In genomic region chr17:42797067-42798007, GRCh38 we compare ENCODE assay signal across 8 cellular contexts. TPM values are rescaled to one million over a fixed set of nuclear protein-coding genes. Genes with fewer than 3 reads are reported as not detected.
DNase-seq lines count a peak whose midpoint lies in the region; ATAC-seq and TF ChIP-seq lines count a peak whose summit lies in the region.

No MANE protein-coding gene starts in this region.

- no peaks in the 10 kb centered on the region for H3K79me1 ChIP-seq in neuronal stem cell (ENCODE audit: low read depth, low read length)

- H3K14ac ChIP-seq in neuronal stem cell (ENCODE audit: low read length) = no peak overlapping the region

- H3K4me1 ChIP-seq in Caco-2 (peaks cover 11% of the 10 kb centered on the region), OCI-LY1 (ENCODE audit: insufficient read depth, low read length, severe bottlenecking) (peaks cover 15% of the 10 kb centered on the region), neuronal stem cell (ENCODE audit: control insufficient read depth in 2 of 2, insufficient read depth in 1 of 2, low read depth in 1 of 2, low read length in 2 of 2) (peaks cover 6 to 9% of the 10 kb centered on the region in 2 donors)

- no peaks in the 10 kb centered on the region for H3K27me3 Mint-ChIP-seq in Caco-2 (ENCODE audit: insufficient read depth, unreplicated experiment)

- H3K23ac ChIP-seq in neuronal stem cell (ENCODE audit: low read depth, low read length, poor library complexity) = no peak overlapping the region

- H3K9me3 Mint-ChIP-seq in Caco-2 (ENCODE audit: unreplicated experiment) = no peaks in the 10 kb centered on the region

- 0 out of 2 replicates have a peak, but pooled peaks cover 1% of the 10 kb centered on the region for H3K36me3 ChIP-seq in Caco-2 (ENCODE audit: control insufficient read depth, insufficient read depth, low read length)
- H3K36me3 ChIP-seq in OCI-LY1 (ENCODE audit: insufficient read depth, low read length) = no peaks in the 10 kb centered on the region
- peaks cover 4 to 25% of the 10 kb centered on the region in 2 donors for H3K36me3 ChIP-seq in neuronal stem cell (replicated peaks in 1 of 2; ENCODE audit: control insufficient read depth in 2 of 2, insufficient read depth in 2 of 2, low read length in 2 of 2)

- no peak overlapping the region for H2AFZ ChIP-seq in OCI-LY1 (ENCODE audit: low read length)
- no peak overlapping the region for H2AFZ ChIP-seq in neuronal stem cell (ENCODE audit: low read length)

- no peaks in the 10 kb centered on the region for H3K27me3 ChIP-seq in Caco-2 (replicated peaks; ENCODE audit: control insufficient read depth, insufficient read depth, low read length)
- H3K27me3 ChIP-seq in OCI-LY1 (ENCODE audit: insufficient read depth, low read length) = no peaks in the 10 kb centered on the region
- H3K27me3 ChIP-seq in neuronal stem cell (ENCODE audit: control insufficient read depth in 3 of 3, insufficient read depth in 3 of 3, low read depth in 1 of 3, low read length in 3 of 3) = peaks cover 0 to 2% (median 0%) of the 10 kb centered on the region in 3 experiments

- no TSS peak for BruUV-seq in Caco-2 (replicated peaks; lab: Mats Ljungman, UMichigan)

- no peak overlapping the region for H4K91ac ChIP-seq in neuronal stem cell (ENCODE audit: low read depth, low read length, poor library complexity)

- TF ChIP-seq CTCF in Caco-2 (IDR thresholded peaks at IDR 0.05; ENCODE audit: insufficient read depth in 1 of 2, low read depth in 1 of 2, low read length in 1 of 2, severe bottlenecking in 1 of 2, unreplicated experiment in 1 of 2) = no peak
- no peak for TF ChIP-seq CTCF in OCI-LY1 (IDR thresholded peaks at IDR 0.05; ENCODE audit: low read length)
- no peak for TF ChIP-seq CTCF in epithelial cell of esophagus (IDR thresholded peaks at IDR 0.05; ENCODE audit: insufficient read depth, low read depth, low read length, missing control alignments)

- H3K4me3 ChIP-seq in Caco-2 (ENCODE audit: low read depth, low read length) (peak overlapping the region; percentile 72), OCI-LY1 (ENCODE audit: low read depth, low read length, poor library complexity, severe bottlenecking) (peak overlapping the region; percentile 91), epithelial cell of esophagus (ENCODE audit: low read length) (peak overlapping the region; percentile 85), neuronal stem cell (ENCODE audit: low read length in 2 of 2) (peak overlapping the region; percentile 66 to 97)

- no peak for ATAC-seq in GM18870 (IDR thresholded peaks at IDR 0.05; ENCODE audit: unreplicated experiment)

- H4K20me1 ChIP-seq in OCI-LY1 (ENCODE audit: insufficient read depth, low read length) = no peaks in the 10 kb centered on the region

- WGBS in neuronal stem cell (ENCODE audit: extremely low coverage in 2 of 2, insufficient read length in 2 of 2, insufficient replicate concordance in 1 of 2), 2 donors = no CpG with 5 or more reads among the region's 10 CpGs

- H2BK120ac ChIP-seq in neuronal stem cell (ENCODE audit: low read depth, low read length) = no peak overlapping the region

- H3K4me2 ChIP-seq in OCI-LY1 (ENCODE audit: low read length) (peak overlapping the region; percentile 91), neuronal stem cell (ENCODE audit: insufficient read depth, low read length, poor library complexity, severe bottlenecking) (peak overlapping the region; percentile 58)

- POLR2A ChIA-PET in Caco-2 (lab: Charles Lee) = interaction anchor here (1.9 to 2.0 kb wide), 2 partner anchors 24 to 26 kb away, joined by 7 to 12 read pairs; partner anchors contain the start of genes BECN1 and VPS25

- no peaks in the 10 kb centered on the region for H3K9me2 ChIP-seq in OCI-LY1 (ENCODE audit: low read depth, low read length)

- no peaks in the 10 kb centered on the region for H3K79me2 ChIP-seq in OCI-LY1 (ENCODE audit: insufficient read depth, low read length)

- H2AK5ac ChIP-seq in neuronal stem cell (ENCODE audit: low read depth, low read length) = no peak overlapping the region

- H3K9ac ChIP-seq in OCI-LY1 (ENCODE audit: low read length) = peak overlapping the region; percentile 83
- H3K9ac ChIP-seq in neuronal stem cell (ENCODE audit: low read depth, low read length, poor library complexity) = no peak overlapping the region

- no peak overlapping the region for H2BK5ac ChIP-seq in neuronal stem cell (ENCODE audit: low read length)

- H3K4me3 Mint-ChIP-seq in Caco-2 (ENCODE audit: unreplicated experiment) = peak overlapping the region; percentile 77

- H3K4me1 Mint-ChIP-seq in Caco-2 (ENCODE audit: low read depth, unreplicated experiment) = peaks cover 8% of the 10 kb centered on the region

- peaks cover 6% of the 10 kb centered on the region for H3K36me3 Mint-ChIP-seq in Caco-2 (ENCODE audit: insufficient read depth, unreplicated experiment)

- no peak overlapping the region for H3K18ac ChIP-seq in neuronal stem cell (ENCODE audit: low read length)

- H4K8ac ChIP-seq in neuronal stem cell (ENCODE audit: low read depth, low read length) = no peak overlapping the region

- H3K27ac Mint-ChIP-seq in Caco-2 (ENCODE audit: unreplicated experiment) = no peak overlapping the region

- no peaks in the 10 kb centered on the region for H3K9me3 ChIP-seq in Caco-2
- no peaks in the 10 kb centered on the region for H3K9me3 ChIP-seq in OCI-LY1 (ENCODE audit: low read length)
- H3K9me3 ChIP-seq in neuronal stem cell (replicated peaks in 1 of 2; ENCODE audit: control insufficient read depth in 2 of 2, insufficient read depth in 1 of 2, low read depth in 1 of 2, low read length in 2 of 2) = peaks cover 0 to 4% of the 10 kb centered on the region in 2 donors

- DNase-seq in Caco-2 = no peak
- DNase-seq in epithelial cell of esophagus (ENCODE audit: low read depth) = peak; percentile 47
- no peak for DNase-seq in neuronal stem cell (ENCODE audit: low spot score)
- DNase-seq in Kasumi-1 (lab: John Stamatoyannopoulos, UW) = no peak
- no peak for DNase-seq in DMS153 (lab: John Stamatoyannopoulos, UW)
- DNase-seq in NCI-H146 treated with DMSO at 0.1 percent for 48 hours (lab: John Stamatoyannopoulos, UW; ENCODE audit: unreplicated experiment) = no peak

- H3K4ac ChIP-seq in neuronal stem cell (ENCODE audit: low read length) = no peak overlapping the region

- H3K27ac ChIP-seq in OCI-LY1 (ENCODE audit: low read depth, low read length, poor library complexity, severe bottlenecking) = no peak overlapping the region
- H3K27ac ChIP-seq in neuronal stem cell (replicated peaks; ENCODE audit: low read length) = no peak overlapping the region

- no peaks in the 10 kb centered on the region for H3F3A ChIP-seq in OCI-LY1 (ENCODE audit: insufficient read depth, low read length)

- no peak overlapping the region for H2BK15ac ChIP-seq in neuronal stem cell (ENCODE audit: low read length)

- CTCF ChIA-PET in Caco-2 (lab: Charles Lee) = interaction anchor here (1.1 to 1.9 kb wide), 2 partner anchors 23 to 27 kb away, joined by 3 to 11 read pairs; partner anchors contain the start of gene BECN1

- H2BK12ac ChIP-seq in neuronal stem cell (ENCODE audit: low read length) = no peak overlapping the region

- intact Hi-C loops in Caco-2 (cut with micrococcal nuclease; ENCODE audit: unreplicated experiment) = no loop called here

RNA-seq across cellular contexts. Expression of gene COA3, which starts 1.2 kb away (rescaled TPM):
- total RNA-seq in Caco-2 (2022) = 63.5 and 63.6 TPM in 2 replicates
- polyA plus RNA-seq in neuronal stem cell (2013, experiment 1 of 2) = 87.7 TPM
- 86.6 TPM for polyA plus RNA-seq in neuronal stem cell (2013, experiment 2 of 2)

RNA-seq across cellular contexts. Expression of gene CNTD1, which starts 1.3 kb away (rescaled TPM):
- total RNA-seq in Caco-2 (2022) = 1.7 and 2.2 TPM in 2 replicates
- 0.08 TPM for polyA plus RNA-seq in neuronal stem cell (2013, experiment 1 of 2)
- polyA plus RNA-seq in neuronal stem cell (2013, experiment 2 of 2) = 0.32 TPM

RNA-seq across cellular contexts. Expression of gene WNK4, which starts 16.9 kb away (rescaled TPM):
- 3.3 and 4.1 TPM in 2 replicates for total RNA-seq in Caco-2 (2022)
- polyA plus RNA-seq in neuronal stem cell (2013, experiment 1 of 2) = 0.81 TPM
- 0.68 TPM for polyA plus RNA-seq in neuronal stem cell (2013, experiment 2 of 2)

RNA-seq across cellular contexts. Expression of gene VPS25, which starts 24.1 kb away (rescaled TPM):
- 96.0 and 103 TPM in 2 replicates for total RNA-seq in Caco-2 (2022)
- polyA plus RNA-seq in neuronal stem cell (2013, experiment 1 of 2) = 82.4 TPM
- polyA plus RNA-seq in neuronal stem cell (2013, experiment 2 of 2) = 80.2 TPM

RNA-seq across cellular contexts. Expression of gene BECN1, which starts 26.7 kb away (rescaled TPM):
- 82.0 and 82.7 TPM in 2 replicates for total RNA-seq in Caco-2 (2022)
- 28.8 TPM for polyA plus RNA-seq in neuronal stem cell (2013, experiment 1 of 2)
- 27.6 TPM for polyA plus RNA-seq in neuronal stem cell (2013, experiment 2 of 2)
